In genomic region chr17:44901323-44901965, GRCh38 we compare ENCODE assay signal across 11 cellular contexts. TPM values are rescaled to one million over a fixed set of nuclear protein-coding genes. Genes with fewer than 3 reads are reported as not detected.
A peak's percentile ranks its signal among the peaks of the same experiment; 100 is the strongest.
DNase-seq lines count a peak whose midpoint lies in the region; ATAC-seq and TF ChIP-seq lines count a peak whose summit lies in the region.
"Had no signal": no experiment of that assay in that cellular context is flagged by ENCODE, and none has a peak within 500 bp of the region (broad histone marks: within the 10 kb centered on the region; RNA-seq: fewer than 3 reads in every experiment).

No MANE protein-coding gene starts in this region.

- peak overlapping the region; percentile 99 for H3K27ac Mint-ChIP-seq in CD4-positive, alpha-beta T cell

- no peak overlapping the region for H3K14ac ChIP-seq in mesenchymal stem cell (ENCODE audit: low read length in 2 of 2)

- no peak overlapping the region for H2BK120ac ChIP-seq in mesenchymal stem cell (ENCODE audit: low read depth, low read length)

- intact Hi-C loops in CD4-positive, alpha-beta T cell (cut with DNase I, micrococcal nuclease): loop anchor here in 1 of 2 experiments (2.0 to 5.0 kb wide), 2 partner anchors 47 to 231 kb away; partner anchors contain the start of gene PLCD3

- ATAC-seq in CD4-positive, alpha-beta T cell (ENCODE audit: poor library complexity): no peak
- ATAC-seq in HG02798 (IDR thresholded peaks at IDR 0.05; ENCODE audit: poor library complexity, unreplicated experiment) (no peak), HG03095 (IDR thresholded peaks at IDR 0.05; ENCODE audit: unreplicated experiment) (no peak)
- ATAC-seq: K562 had no signal

- H3K27ac ChIP-seq in CD4-positive, alpha-beta T cell (ENCODE audit: low read depth, low read length): no peak overlapping the region
- H3K27ac ChIP-seq in mesenchymal stem cell (ENCODE audit: low read length, poor library complexity, severe bottlenecking): peak overlapping the region; percentile 55

- no peak overlapping the region for H4K91ac ChIP-seq in mesenchymal stem cell (ENCODE audit: low read length)

- no peaks in the 10 kb centered on the region for H3K9me3 ChIP-seq in CD4-positive, alpha-beta T cell (ENCODE audit: control insufficient read depth, low read length)
- H3K9me3 ChIP-seq in mesenchymal stem cell (ENCODE audit: control insufficient read depth, low read length): no peaks in the 10 kb centered on the region

- H3K4me3 ChIP-seq in astrocyte of the cerebellum (ENCODE audit: low read depth, low read length) (no peak overlapping the region), mesenchymal stem cell (ENCODE audit: insufficient read depth in 1 of 2, low read depth in 1 of 2, low read length in 2 of 2) (no peak overlapping the region)
- H3K4me3 ChIP-seq: K562 had no signal

- no peak overlapping the region for H3K23ac ChIP-seq in mesenchymal stem cell (ENCODE audit: low read length in 2 of 2)

- H2AK5ac ChIP-seq in mesenchymal stem cell (ENCODE audit: low read length, severe bottlenecking): no peak overlapping the region

- no peak for DNase-seq in CD4-positive, alpha-beta T cell
- peak; percentile 37 for DNase-seq in MV-4-11 (lab: John Stamatoyannopoulos, UW)
- DNase-seq in astrocyte of the cerebellum (ENCODE audit: low read depth): no peak
- peak; percentile 86 for DNase-seq in mesenchymal stem cell
- no peak for DNase-seq in NCI-H2029 treated with DMSO at 0.1 percent for 48 hours (lab: John Stamatoyannopoulos, UW)
- DNase-seq in LoVo (ENCODE audit: low spot score): no peak
- DNase-seq: islet precursor cell had no signal

- H3K4me1 ChIP-seq in mesenchymal stem cell (ENCODE audit: control insufficient read depth, insufficient read depth, low read depth, low read length): peaks cover 39% of the 10 kb centered on the region

- peaks cover 3% of the 10 kb centered on the region for H3K79me1 ChIP-seq in mesenchymal stem cell (replicated peaks; ENCODE audit: low read length, poor library complexity, severe bottlenecking)

- no peak for TF ChIP-seq CTCF in CD4-positive, alpha-beta T cell (IDR thresholded peaks at IDR 0.05)
- TF ChIP-seq CTCF in astrocyte of the cerebellum (IDR thresholded peaks at IDR 0.05; ENCODE audit: low read depth, low read length, missing control alignments): peak; percentile 18

- no peaks in the 10 kb centered on the region for H3K9me3 Mint-ChIP-seq in CD4-positive, alpha-beta T cell

- peak overlapping the region in 1 of 2 experiments; percentile 46 for H3K18ac ChIP-seq in mesenchymal stem cell (ENCODE audit: low read depth in 1 of 2, low read length in 2 of 2)

- H3K4me3 Mint-ChIP-seq in CD4-positive, alpha-beta T cell: peak overlapping the region; percentile 77

- CTCF ChIA-PET in CD4-positive, alpha-beta T cell (lab: Charles Lee): interaction anchor here (1.0 kb wide), 1 partner anchor 19 kb away, joined by 3 read pairs; no protein-coding TSS in a partner anchor

- peaks cover 22% of the 10 kb centered on the region for H3K27me3 Mint-ChIP-seq in CD4-positive, alpha-beta T cell

- peaks cover 23% of the 10 kb centered on the region for H3K4me1 Mint-ChIP-seq in CD4-positive, alpha-beta T cell (ENCODE audit: low read depth)

- H2BK15ac ChIP-seq in mesenchymal stem cell (ENCODE audit: low read depth, poor library complexity, severe bottlenecking): peak overlapping the region; percentile 4

- H2BK5ac ChIP-seq in mesenchymal stem cell (ENCODE audit: low read depth, low read length, poor library complexity, severe bottlenecking): no peak overlapping the region

- no peaks in the 10 kb centered on the region for H3K27me3 ChIP-seq in CD4-positive, alpha-beta T cell (ENCODE audit: control insufficient read depth, insufficient read depth, low read length)
- H3K27me3 ChIP-seq in mesenchymal stem cell (ENCODE audit: control insufficient read depth in 1 of 2, insufficient read depth in 1 of 2, low read length in 2 of 2): no peaks in the 10 kb centered on the region

- H3K4ac ChIP-seq in mesenchymal stem cell (ENCODE audit: low read depth in 1 of 2, low read length in 2 of 2): no peak overlapping the region

- in situ Hi-C loops in astrocyte of the cerebellum (cut with HindIII; ENCODE audit: low sequenced_read_pairs): no loop called here

- H3K4me2 ChIP-seq in mesenchymal stem cell (ENCODE audit: low read length, poor library complexity, severe bottlenecking): peak overlapping the region; percentile 3

- H3K9ac ChIP-seq in mesenchymal stem cell (ENCODE audit: low read length): peak overlapping the region; percentile 16

- POLR2A ChIA-PET in CD4-positive, alpha-beta T cell (lab: Charles Lee): no interaction called here

- peaks cover 2 to 9% of the 10 kb centered on the region in 2 experiments for H3K36me3 ChIP-seq in mesenchymal stem cell (ENCODE audit: control insufficient read depth in 1 of 2, insufficient read depth in 2 of 2, low read depth in 1 of 2, low read length in 2 of 2)

- WGBS in mesenchymal stem cell: 51% methylated on average over 3 of the region's 5 CpGs

- H4K8ac ChIP-seq in mesenchymal stem cell (ENCODE audit: low read length): no peak overlapping the region

- H2AFZ ChIP-seq in mesenchymal stem cell (ENCODE audit: low read depth, low read length): no peak overlapping the region

- peaks cover 14% of the 10 kb centered on the region for H3K36me3 Mint-ChIP-seq in CD4-positive, alpha-beta T cell (ENCODE audit: low read depth)

- H2BK12ac ChIP-seq in mesenchymal stem cell (ENCODE audit: low read length in 2 of 2): peak overlapping the region; percentile 69 to 79

RNA-seq across cellular contexts. Expression of gene EFTUD2, which starts 2.2 kb away (rescaled TPM):
- total RNA-seq in CD4-positive, alpha-beta T cell: 100 to 1,000 TPM; 105 to 112 TPM
- polyA plus RNA-seq in mesenchymal stem cell (2013, experiment 1 of 2): 49.3 TPM
- polyA plus RNA-seq in mesenchymal stem cell (2013, experiment 2 of 2): 53.4 TPM

RNA-seq across cellular contexts. Expression of gene GFAP, which starts 13.9 kb away (rescaled TPM):
- total RNA-seq in CD4-positive, alpha-beta T cell: not detected
- 0.68 TPM for polyA plus RNA-seq in mesenchymal stem cell (2013, experiment 1 of 2)
- polyA plus RNA-seq in mesenchymal stem cell (2013, experiment 2 of 2): 0.49 TPM

RNA-seq across cellular contexts. Expression of gene KIF18B, which starts 46.1 kb away (rescaled TPM):
- total RNA-seq in CD4-positive, alpha-beta T cell: under 1 TPM; 0.05 to 0.08 TPM
- polyA plus RNA-seq in mesenchymal stem cell (2013, experiment 1 of 2): 1.9 TPM
- 1.6 TPM for polyA plus RNA-seq in mesenchymal stem cell (2013, experiment 2 of 2)

RNA-seq across cellular contexts. Expression of gene HIGD1B, which starts 53.8 kb away (rescaled TPM):
- not detected for total RNA-seq in CD4-positive, alpha-beta T cell
- not detected for polyA plus RNA-seq in mesenchymal stem cell (2013, experiment 1 of 2)
- not detected for polyA plus RNA-seq in mesenchymal stem cell (2013, experiment 2 of 2)
- total RNA-seq: K562 had no signal
- polyA plus RNA-seq: aorta, K562 had no signal

Comparison
In these comparisons a context has a peak if more than half of its experiments do, and no peak if none do; other contexts are left out.
1. DNase-seq: peak in MV-4-11 (single experiment) and mesenchymal stem cell (single experiment); none in CD4-positive, alpha-beta T cell (0 of 10), astrocyte of the cerebellum (single experiment), NCI-H2029 treated with DMSO at 0.1 percent for 48 hours (single experiment) and LoVo (single experiment).